ENCODE assay signal across 29 cellular contexts in the genomic region with DNA sequence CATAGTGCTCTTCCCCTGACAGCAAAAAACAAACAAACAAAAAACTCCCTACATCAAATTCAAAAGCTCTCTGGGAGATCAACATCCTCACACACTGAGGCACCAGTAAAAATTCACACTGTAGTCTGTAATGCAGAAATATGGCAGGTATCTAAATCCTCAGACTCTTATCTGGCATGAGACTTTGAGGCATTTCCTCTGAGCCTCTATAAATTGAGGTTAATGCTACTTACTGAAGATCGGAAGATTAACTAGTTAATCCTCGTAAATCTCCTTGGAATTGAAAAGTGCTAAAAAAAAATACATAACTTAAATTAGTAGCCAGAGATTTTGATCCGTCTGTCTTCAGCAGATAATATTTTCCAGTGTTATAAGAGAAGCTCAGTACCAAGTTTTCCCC.
A peak's percentile ranks its signal among the peaks of the same experiment; 100 is the strongest.
DNase-seq lines count a peak whose midpoint lies in the region; ATAC-seq and TF ChIP-seq lines count a peak whose summit lies in the region.
"Had no signal": no experiment of that assay in that cellular context is flagged by ENCODE, and none has a peak within 500 bp of the region (broad histone marks: within the 10 kb centered on the region; RNA-seq: fewer than 3 reads in every experiment).

No MANE protein-coding gene starts in this region.

- peaks cover 3% of the 10 kb centered on the region for H3F3A ChIP-seq in SK-N-SH (replicated peaks; ENCODE audit: insufficient read depth)

- peaks cover 3% of the 10 kb centered on the region; the same call in 1 of the 2 replicates for H3K9me2 ChIP-seq in SK-N-SH

- H3K36me3 ChIP-seq in SK-N-SH (replicated peaks in 1 of 2; ENCODE audit: control insufficient read depth in 1 of 2, insufficient read depth in 2 of 2, low read length in 1 of 2) = peaks cover 0 to 11% of the 10 kb centered on the region in 2 experiments
- H3K36me3 ChIP-seq in SK-N-MC (ENCODE audit: insufficient read depth, low read length) = peaks cover 18% of the 10 kb centered on the region
- H3K36me3 ChIP-seq: BE2C, SJCRH30 had no signal

- POLR2A ChIA-PET in SK-N-SH (lab: Yijun Ruan, JAX) (no interaction called here), WTC11 (lab: Charles Lee) (no interaction called here)

- H3K9me3 Mint-ChIP-seq in WTC11 = peaks cover under 1% of the 10 kb centered on the region
- H3K9me3 Mint-ChIP-seq: CD14-positive monocyte; CD8-positive, alpha-beta memory T cell; GM23338; H9 had no signal

- no peaks in the 10 kb centered on the region for H3K27me3 ChIP-seq in SK-N-SH (ENCODE audit: insufficient read depth)
- H3K27me3 ChIP-seq: BE2C had no signal

- peaks cover 12% of the 10 kb centered on the region for H3K36me3 Mint-ChIP-seq in WTC11

- H3K4me1 ChIP-seq in SK-N-SH (ENCODE audit: control insufficient read depth in 1 of 2, insufficient read depth in 2 of 2, low read depth in 1 of 2, low read length in 1 of 2) = peaks cover 0 to 20% of the 10 kb centered on the region in 2 experiments; a peak in 1 of 4 replicates
- H3K4me1 ChIP-seq: BE2C, SJCRH30 had no signal

- ATAC-seq in SK-N-SH treated with all-trans-retinoic acid at 6 μM for 48 hours (no peak), GM19467 (IDR thresholded peaks at IDR 0.05; ENCODE audit: unreplicated experiment) (no peak), WTC11 (no peak), GM19324 (IDR thresholded peaks at IDR 0.05; ENCODE audit: low FRiP score, unreplicated experiment) (no peak)
- ATAC-seq: GM23338, PC-3, Right ventricle myocardium inferior had no signal

- no peak overlapping the region for H3K27ac Mint-ChIP-seq in WTC11
- H3K27ac Mint-ChIP-seq: CD14-positive monocyte, GM23338 had no signal

- TF ChIP-seq RAD21 in SK-N-SH (IDR thresholded peaks at IDR 0.05; ENCODE audit: low read length) = no peak

- 81% methylated on average over 3 of the region's 3 CpGs for WGBS in SK-N-SH (ENCODE audit: low lambda C conversion rate)

- no peak overlapping the region for H3K9ac ChIP-seq in SK-N-SH
- H3K9ac ChIP-seq in SK-N-MC (ENCODE audit: insufficient read length) = no peak overlapping the region

- H3K27ac ChIP-seq in SK-N-SH (ENCODE audit: low read depth in 2 of 2, low read length in 1 of 2) = no peak overlapping the region
- peak overlapping the region; percentile 45 for H3K27ac ChIP-seq in SK-N-MC
- H3K27ac ChIP-seq: 22Rv1, SJCRH30 had no signal

- no peaks in the 10 kb centered on the region for H3K9me3 ChIP-seq in SK-N-SH
- H3K9me3 ChIP-seq in SK-N-MC (ENCODE audit: low read depth, low read length) = no peaks in the 10 kb centered on the region
- H3K9me3 ChIP-seq: BE2C, SJCRH30 had no signal

- TF ChIP-seq EP300 in SK-N-SH (IDR thresholded peaks at IDR 0.05; ENCODE audit: borderline replicate concordance in 1 of 2, low read depth in 1 of 2, low read length in 1 of 2) = no peak

- CTCF ChIA-PET in SK-N-SH (lab: Yijun Ruan, JAX) = interaction anchor here (0.9 kb wide), 1 partner anchor 26 kb away, joined by 3 read pairs; no protein-coding TSS in a partner anchor
- CTCF ChIA-PET in WTC11 (lab: Charles Lee) = interaction anchor here (0.8 kb wide), 1 partner anchor 9 kb away, joined by 3 read pairs; no protein-coding TSS in a partner anchor

- no peak overlapping the region for H3K4me3 Mint-ChIP-seq in WTC11
- H3K4me3 Mint-ChIP-seq: CD14-positive monocyte; CD8-positive, alpha-beta memory T cell; GM23338; H9 had no signal

- DNase-seq in SK-N-SH (no peak), SK-N-MC (ENCODE audit: low read depth, low spot score) (no peak), iris pigment epithelial cell (ENCODE audit: low read depth) (peak; percentile 62), WTC11 (ENCODE audit: low spot score) (no peak), hippocampal formation (lab: John Stamatoyannopoulos, UW) (no peak)
- DNase-seq: ACHN; BE2C; CD8-positive, alpha-beta memory T cell; DMS153; DND-41; H9; NCI-H1092; NCI-H1417 treated with DMSO at 0.1 percent for 48 hours; NCI-H1694 treated with DMSO at 0.1 percent for 48 hours; NCI-H2081; NCI-H2171; NCI-H226; NCI-H510A; NCI-H748 treated with DMSO at 0.1 percent for 48 hours; NK-92 treated with Interleukin-12 subunit alpha and Interleukin-12 subunit beta, amount 100 ng/mL, for 24 hours; PC-3; SJCRH30 had no signal

- H2AFZ ChIP-seq in SK-N-SH (ENCODE audit: low read depth) = no peak overlapping the region
- H2AFZ ChIP-seq: GM23338 had no signal

- no peaks in the 10 kb centered on the region for H3K79me2 ChIP-seq in SK-N-SH (ENCODE audit: insufficient read depth)

- H3K4me3 ChIP-seq in SK-N-SH (ENCODE audit: low read depth in 2 of 2, low read length in 1 of 2) = no peak overlapping the region
- H3K4me3 ChIP-seq in SK-N-MC = no peak overlapping the region
- H3K4me3 ChIP-seq: GM23338, SJCRH30 had no signal

- H4K20me1 ChIP-seq in SK-N-SH (ENCODE audit: insufficient read depth) = no peaks in the 10 kb centered on the region

- H3K27me3 Mint-ChIP-seq in WTC11 (ENCODE audit: low read depth) = no peaks in the 10 kb centered on the region
- H3K27me3 Mint-ChIP-seq: CD8-positive, alpha-beta memory T cell had no signal

- H3K4me2 ChIP-seq in SK-N-SH = no peak overlapping the region
- H3K4me2 ChIP-seq: GM23338 had no signal

- TF ChIP-seq CTCF in SK-N-SH (IDR thresholded peaks at IDR 0.05) = no peak
- TF ChIP-seq CTCF in WTC11 (IDR thresholded peaks at IDR 0.05) = no peak

- peaks cover 3% of the 10 kb centered on the region; the same call in 1 of the 2 replicates for H3K4me1 Mint-ChIP-seq in WTC11
- H3K4me1 Mint-ChIP-seq: GM23338 had no signal

TF ChIP-seq in SK-N-SH treated with all-trans-retinoic acid at 6 μM for 48 hours, 23 proteins besides CTCF, POLR2A, EP300 and RAD21:
- TF ChIP-seq RARB (CRISPR knock-in tag; IDR thresholded peaks at IDR 0.05) = no peak
- no peak for TF ChIP-seq ZNF8 (CRISPR knock-in tag; IDR thresholded peaks at IDR 0.05)
- TF ChIP-seq ISL1 (CRISPR knock-in tag; IDR thresholded peaks at IDR 0.05) = peak; percentile 78
TF ChIP-seq in SK-N-SH treated with all-trans-retinoic acid at 6 μM for 48 hours: peak in this region for 1.

TF ChIP-seq in SK-N-SH, 30 proteins besides CTCF, POLR2A, EP300 and RAD21 (continues in another document):
- TF ChIP-seq FOXJ3 (CRISPR knock-in tag; IDR thresholded peaks at IDR 0.05) (no peak), SIN3A (IDR thresholded peaks at IDR 0.05; ENCODE audit: borderline replicate concordance, low read depth, low read length) (no peak), ELF1 (IDR thresholded peaks at IDR 0.05) (no peak), MXI1 (IDR thresholded peaks at IDR 0.05; ENCODE audit: low read depth, low read length) (no peak), JUND (IDR thresholded peaks at IDR 0.05) (no peak), FOXM1 (IDR thresholded peaks at IDR 0.05; ENCODE audit: low read depth) (no peak), GATA2 (CRISPR knock-in tag; IDR thresholded peaks at IDR 0.05) (no peak), TCF12 (IDR thresholded peaks at IDR 0.05) (no peak)
- TF ChIP-seq, protein P1, sequence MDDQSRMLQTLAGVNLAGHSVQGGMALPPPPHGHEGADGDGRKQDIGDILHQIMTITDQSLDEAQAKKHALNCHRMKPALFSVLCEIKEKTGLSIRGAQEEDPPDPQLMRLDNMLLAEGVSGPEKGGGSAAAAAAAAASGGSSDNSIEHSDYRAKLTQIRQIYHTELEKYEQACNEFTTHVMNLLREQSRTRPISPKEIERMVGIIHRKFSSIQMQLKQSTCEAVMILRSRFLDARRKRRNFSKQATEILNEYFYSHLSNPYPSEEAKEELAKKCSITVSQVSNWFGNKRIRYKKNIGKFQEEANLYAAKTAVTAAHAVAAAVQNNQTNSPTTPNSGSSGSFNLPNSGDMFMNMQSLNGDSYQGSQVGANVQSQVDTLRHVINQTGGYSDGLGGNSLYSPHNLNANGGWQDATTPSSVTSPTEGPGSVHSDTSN (IDR thresholded peaks at IDR 0.05) = no peak
- TF ChIP-seq, protein P2, sequence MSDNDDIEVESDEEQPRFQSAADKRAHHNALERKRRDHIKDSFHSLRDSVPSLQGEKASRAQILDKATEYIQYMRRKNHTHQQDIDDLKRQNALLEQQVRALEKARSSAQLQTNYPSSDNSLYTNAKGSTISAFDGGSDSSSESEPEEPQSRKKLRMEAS (IDR thresholded peaks at IDR 0.05; ENCODE audit: low read depth) = no peak

TF ChIP-seq in WTC11, 78 proteins besides CTCF, POLR2A, EP300 and RAD21 (continues in another document):
- no peak for TF ChIP-seq MYBL2 (CRISPR knock-in tag; IDR thresholded peaks at IDR 0.05)
- no peak for TF ChIP-seq CREM (CRISPR knock-in tag; IDR thresholded peaks at IDR 0.05)
- TF ChIP-seq GTF2I (CRISPR knock-in tag; conservative IDR thresholded peaks at IDR 0.05) = no peak
- no peak for TF ChIP-seq FOXP1 (CRISPR knock-in tag; IDR thresholded peaks at IDR 0.05; ENCODE audit: borderline replicate concordance)
- TF ChIP-seq, protein P3, sequence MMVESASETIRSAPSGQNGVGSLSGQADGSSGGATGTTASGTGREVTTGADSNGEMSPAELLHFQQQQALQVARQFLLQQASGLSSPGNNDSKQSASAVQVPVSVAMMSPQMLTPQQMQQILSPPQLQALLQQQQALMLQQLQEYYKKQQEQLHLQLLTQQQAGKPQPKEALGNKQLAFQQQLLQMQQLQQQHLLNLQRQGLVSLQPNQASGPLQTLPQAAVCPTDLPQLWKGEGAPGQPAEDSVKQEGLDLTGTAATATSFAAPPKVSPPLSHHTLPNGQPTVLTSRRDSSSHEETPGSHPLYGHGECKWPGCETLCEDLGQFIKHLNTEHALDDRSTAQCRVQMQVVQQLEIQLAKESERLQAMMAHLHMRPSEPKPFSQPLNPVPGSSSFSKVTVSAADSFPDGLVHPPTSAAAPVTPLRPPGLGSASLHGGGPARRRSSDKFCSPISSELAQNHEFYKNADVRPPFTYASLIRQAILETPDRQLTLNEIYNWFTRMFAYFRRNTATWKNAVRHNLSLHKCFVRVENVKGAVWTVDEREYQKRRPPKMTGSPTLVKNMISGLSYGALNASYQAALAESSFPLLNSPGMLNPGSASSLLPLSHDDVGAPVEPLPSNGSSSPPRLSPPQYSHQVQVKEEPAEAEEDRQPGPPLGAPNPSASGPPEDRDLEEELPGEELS (CRISPR knock-in tag; IDR thresholded peaks at IDR 0.05) = no peak
- TF ChIP-seq ELF4 (CRISPR knock-in tag; IDR thresholded peaks at IDR 0.05; ENCODE audit: low read depth) = no peak
- no peak for TF ChIP-seq SMAD4 (CRISPR knock-in tag; IDR thresholded peaks at IDR 0.05)
